Comparison of ENCODE assay signal across 8 cellular contexts in genomic region chr1:144523661-144524407, GRCh38.
DNase-seq lines count a peak whose midpoint lies in the region; ATAC-seq, FAIRE-seq and TF ChIP-seq lines count a peak whose summit lies in the region.
"Not testable (repeated sequence)": the region's sequence is repeated elsewhere in the genome, so short reads cannot be mapped to it uniquely, and the experiment has no call there.

No MANE protein-coding gene starts in this region.

- not testable (repeated sequence) for H3K27me3 ChIP-seq in CD8-positive, alpha-beta memory T cell (ENCODE audit: insufficient read depth, low read length, poor library complexity, severe bottlenecking); RWPE2 (ENCODE audit: insufficient read depth, poor library complexity, severe bottlenecking); HepG2 (ENCODE audit: control insufficient read depth in 1 of 2, insufficient read depth in 2 of 2, low read length in 2 of 2)

- H3K27ac ChIP-seq in CD8-positive, alpha-beta memory T cell (ENCODE audit: low read depth, low read length): peak overlapping the region; percentile 89
- not testable (repeated sequence) for H3K27ac ChIP-seq in RWPE2 (ENCODE audit: poor library complexity, severe bottlenecking)
- peak overlapping the region; percentile 55 for H3K27ac ChIP-seq in HepG2 (ENCODE audit: extremely low read length, insufficient read depth, low read length)

- H3K4me2 ChIP-seq in HepG2 (ENCODE audit: low read depth, low read length): peak overlapping the region; percentile 72

- H3K9me3 Mint-ChIP-seq in CD8-positive, alpha-beta memory T cell: not testable (repeated sequence)

- peak overlapping the region; percentile 100 for H3K27ac Mint-ChIP-seq in CD8-positive, alpha-beta memory T cell

- H3K9me3 ChIP-seq in CD8-positive, alpha-beta memory T cell (ENCODE audit: low read length); RWPE2 (ENCODE audit: severe bottlenecking); HepG2 (ENCODE audit: low read length): not testable (repeated sequence)

- in situ Hi-C loops in HepG2 (cut with HindIII; ENCODE audit: extremely low pct_ligation_motif_present, low pct_unique_long_range_greater_than_20kb): not testable (repeated sequence)

- TF ChIP-seq CTCF in RWPE2 (IDR thresholded peaks at IDR 0.05; ENCODE audit: poor library complexity, severe bottlenecking); epithelial cell of proximal tubule (conservative IDR thresholded peaks at IDR 0.05; ENCODE audit: low read depth, low read length); HepG2 (CRISPR knock-in tag; IDR thresholded peaks at IDR 0.05): not testable (repeated sequence)

- not testable (repeated sequence) for H4K20me1 ChIP-seq in HepG2 (ENCODE audit: insufficient read depth, low read length)

- peaks cover 7 to 14% (median 11%) of the 10 kb centered on the region in 3 donors for H3K4me1 Mint-ChIP-seq in CD8-positive, alpha-beta memory T cell

- intact Hi-C loops in HepG2 (cut with micrococcal nuclease; ENCODE audit: unreplicated experiment): not testable (repeated sequence)

- H3K79me2 ChIP-seq in HepG2 (ENCODE audit: insufficient read depth, low read length): not testable (repeated sequence)

- CTCF ChIA-PET in CD8-positive, alpha-beta memory T cell (lab: Charles Lee); HepG2 (lab: Yijun Ruan, JAX; ENCODE audit: low intra/inter-chr PET ratio, low total read pairs): not testable (repeated sequence)

- peak; percentile 83 to 94 for TF ChIP-seq POLR2A in HepG2 (IDR thresholded peaks at IDR 0.05; ENCODE audit: insufficient read depth in 1 of 2, low read depth in 2 of 2, low read length in 2 of 2)

- H3K9ac ChIP-seq in HepG2 (ENCODE audit: insufficient read depth, low read depth, low read length): peak overlapping the region; percentile 54; the same call in 1 of the 2 replicates

- H2AFZ ChIP-seq in HepG2 (ENCODE audit: low read length): not testable (repeated sequence)

- H3K36me3 Mint-ChIP-seq in CD8-positive, alpha-beta memory T cell: not testable (repeated sequence)

- not testable (repeated sequence) for TF ChIP-seq EP300 in HepG2 (IDR thresholded peaks at IDR 0.05; ENCODE audit: low read depth in 2 of 2, low read length in 2 of 2); HepG2 (CRISPR knock-in tag; IDR thresholded peaks at IDR 0.05; ENCODE audit: borderline replicate concordance)

- not testable (repeated sequence) for H3K27me3 Mint-ChIP-seq in CD8-positive, alpha-beta memory T cell

- not testable (repeated sequence) for FAIRE-seq in HepG2 (lab: Jason Lieb, UNC)

- not testable (repeated sequence) for H3K36me3 ChIP-seq in CD8-positive, alpha-beta memory T cell (ENCODE audit: insufficient read depth, low read length); RWPE2 (ENCODE audit: low read depth); HepG2 (replicated peaks in 1 of 2; ENCODE audit: control insufficient read depth in 1 of 2, insufficient read depth in 2 of 2, low read length in 2 of 2)

- peak; percentile 57 to 77 (median 68) for DNase-seq in CD8-positive, alpha-beta memory T cell
- DNase-seq in RWPE2 (ENCODE audit: low spot score): peak; percentile 53
- peak; percentile 41 for DNase-seq in activated T-helper 9 cell treated with anti-CD3 and anti-CD28 coated beads, Interleukin-2, amount 50 U/mL, for 16 hours (ENCODE audit: low read depth)
- DNase-seq in epithelial cell of proximal tubule (ENCODE audit: low read depth): peak; percentile 36
- DNase-seq in HepG2 (ENCODE audit: low spot score): peak; percentile 41
- peak; percentile 70 for DNase-seq in stimulated activated CD4-positive, alpha-beta T cell treated with anti-CD3 and anti-CD28 coated beads, Interleukin-1b, Interleukin-23, amount 100 ng/mL, for 48 hours

- peak; percentile 86 for ATAC-seq in GM21367 (IDR thresholded peaks at IDR 0.05; ENCODE audit: unreplicated experiment)
- ATAC-seq in HG03432 (IDR thresholded peaks at IDR 0.05; ENCODE audit: unreplicated experiment): peak; percentile 95
- peak; percentile 87 for ATAC-seq in RWPE2 (ENCODE audit: low read depth)
- ATAC-seq in HepG2: peak; percentile 98

- TF ChIP-seq RAD21 in HepG2 (CRISPR knock-in tag; IDR thresholded peaks at IDR 0.05): not testable (repeated sequence)

- POLR2A ChIA-PET in CD8-positive, alpha-beta memory T cell (lab: Charles Lee): interaction anchor here (0.5 kb wide), 1 partner anchor 10 kb away, joined by 3 read pairs; no protein-coding TSS in a partner anchor
- POLR2A ChIA-PET in HepG2 (lab: Yijun Ruan, JAX): interaction anchor here (0.7 to 1.2 kb wide), 2 partner anchors 28 to 111 kb away, joined by 3 to 10 read pairs; no protein-coding TSS in a partner anchor

- H3K4me1 ChIP-seq in CD8-positive, alpha-beta memory T cell (ENCODE audit: insufficient read depth, low read length); RWPE2 (ENCODE audit: insufficient read depth, poor library complexity, severe bottlenecking); HepG2 (ENCODE audit: insufficient read depth, low read length): not testable (repeated sequence)

- H3K4me3 Mint-ChIP-seq in CD8-positive, alpha-beta memory T cell: peak overlapping the region; percentile 88 to 99 (median 94)

- peak overlapping the region; percentile 28 for H3K4me3 ChIP-seq in CD8-positive, alpha-beta memory T cell (ENCODE audit: low read length)
- H3K4me3 ChIP-seq in RWPE2 (ENCODE audit: severe bottlenecking): not testable (repeated sequence)
- H3K4me3 ChIP-seq in epithelial cell of proximal tubule (ENCODE audit: low read depth, low read length): peak overlapping the region; percentile 35
- H3K4me3 ChIP-seq in HepG2 (replicated peaks in 1 of 3; ENCODE audit: insufficient read depth in 1 of 3, low read depth in 2 of 3, low read length in 3 of 3): peak overlapping the region in 2 of 3 experiments; percentile 40 to 47; a peak in 3 of 6 replicates

- BruUV-seq in HepG2 (replicated peaks; lab: Mats Ljungman, UMichigan): TSS peak; percentile 99

- 13% methylated on average over 26 of the region's 33 CpGs for WGBS in HepG2 (ENCODE audit: low lambda C conversion rate)

TF ChIP-seq in HepG2, 621 proteins besides CTCF, POLR2A, EP300 and RAD21 (continues in another document):
- TF ChIP-seq FOXA3 (CRISPR knock-in tag; IDR thresholded peaks at IDR 0.05) (0 out of 2 replicates have a peak, but pooled peaks have one; percentile 14), MED1 (CRISPR knock-in tag; IDR thresholded peaks at IDR 0.05) (peak; percentile 70), POLR2G (IDR thresholded peaks at IDR 0.05; ENCODE audit: low read depth, low read length) (peak; percentile 74), SOX6 (CRISPR knock-in tag; IDR thresholded peaks at IDR 0.05) (0 out of 2 replicates have a peak, but pooled peaks have one; percentile 9), GTF2F1 (IDR thresholded peaks at IDR 0.05; ENCODE audit: low read length) (peak; percentile 88), HBP1 (CRISPR knock-in tag; IDR thresholded peaks at IDR 0.05; ENCODE audit: low read depth) (0 out of 2 replicates have a peak, but pooled peaks have one; percentile 43)
- TF ChIP-seq, protein P1, sequence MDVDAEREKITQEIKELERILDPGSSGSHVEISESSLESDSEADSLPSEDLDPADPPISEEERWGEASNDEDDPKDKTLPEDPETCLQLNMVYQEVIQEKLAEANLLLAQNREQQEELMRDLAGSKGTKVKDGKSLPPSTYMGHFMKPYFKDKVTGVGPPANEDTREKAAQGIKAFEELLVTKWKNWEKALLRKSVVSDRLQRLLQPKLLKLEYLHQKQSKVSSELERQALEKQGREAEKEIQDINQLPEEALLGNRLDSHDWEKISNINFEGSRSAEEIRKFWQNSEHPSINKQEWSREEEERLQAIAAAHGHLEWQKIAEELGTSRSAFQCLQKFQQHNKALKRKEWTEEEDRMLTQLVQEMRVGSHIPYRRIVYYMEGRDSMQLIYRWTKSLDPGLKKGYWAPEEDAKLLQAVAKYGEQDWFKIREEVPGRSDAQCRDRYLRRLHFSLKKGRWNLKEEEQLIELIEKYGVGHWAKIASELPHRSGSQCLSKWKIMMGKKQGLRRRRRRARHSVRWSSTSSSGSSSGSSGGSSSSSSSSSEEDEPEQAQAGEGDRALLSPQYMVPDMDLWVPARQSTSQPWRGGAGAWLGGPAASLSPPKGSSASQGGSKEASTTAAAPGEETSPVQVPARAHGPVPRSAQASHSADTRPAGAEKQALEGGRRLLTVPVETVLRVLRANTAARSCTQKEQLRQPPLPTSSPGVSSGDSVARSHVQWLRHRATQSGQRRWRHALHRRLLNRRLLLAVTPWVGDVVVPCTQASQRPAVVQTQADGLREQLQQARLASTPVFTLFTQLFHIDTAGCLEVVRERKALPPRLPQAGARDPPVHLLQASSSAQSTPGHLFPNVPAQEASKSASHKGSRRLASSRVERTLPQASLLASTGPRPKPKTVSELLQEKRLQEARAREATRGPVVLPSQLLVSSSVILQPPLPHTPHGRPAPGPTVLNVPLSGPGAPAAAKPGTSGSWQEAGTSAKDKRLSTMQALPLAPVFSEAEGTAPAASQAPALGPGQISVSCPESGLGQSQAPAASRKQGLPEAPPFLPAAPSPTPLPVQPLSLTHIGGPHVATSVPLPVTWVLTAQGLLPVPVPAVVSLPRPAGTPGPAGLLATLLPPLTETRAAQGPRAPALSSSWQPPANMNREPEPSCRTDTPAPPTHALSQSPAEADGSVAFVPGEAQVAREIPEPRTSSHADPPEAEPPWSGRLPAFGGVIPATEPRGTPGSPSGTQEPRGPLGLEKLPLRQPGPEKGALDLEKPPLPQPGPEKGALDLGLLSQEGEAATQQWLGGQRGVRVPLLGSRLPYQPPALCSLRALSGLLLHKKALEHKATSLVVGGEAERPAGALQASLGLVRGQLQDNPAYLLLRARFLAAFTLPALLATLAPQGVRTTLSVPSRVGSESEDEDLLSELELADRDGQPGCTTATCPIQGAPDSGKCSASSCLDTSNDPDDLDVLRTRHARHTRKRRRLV (CRISPR knock-in tag; IDR thresholded peaks at IDR 0.05): peak; percentile 99
- TF ChIP-seq SOX6 (IDR thresholded peaks at IDR 0.05): not testable (repeated sequence)
